In the genomic region with DNA sequence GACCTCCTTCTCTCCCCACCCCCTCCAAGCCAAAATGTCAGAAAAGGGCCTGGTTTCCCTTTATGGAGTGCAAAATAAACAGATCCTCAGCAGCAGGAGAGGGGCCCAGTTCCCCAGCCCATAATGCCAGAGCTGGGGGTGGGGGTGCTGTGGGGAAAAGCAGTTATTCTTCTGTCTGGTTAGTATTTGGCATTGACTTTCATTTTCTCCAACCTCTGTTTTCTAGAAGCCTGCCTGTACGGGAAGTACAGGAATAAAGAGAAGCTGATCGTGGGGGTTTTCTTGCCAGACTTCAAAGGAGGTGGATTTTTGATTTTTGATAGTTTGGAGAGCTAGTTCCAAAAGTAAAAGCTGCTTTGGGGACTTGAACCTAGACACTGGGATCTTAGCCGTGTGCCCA, we compare ENCODE assay signal across 9 cellular contexts. TPM values are rescaled to one million over a fixed set of nuclear protein-coding genes. Genes with fewer than 3 reads are reported as not detected.
DNase-seq lines count a peak whose midpoint lies in the region; ATAC-seq and TF ChIP-seq lines count a peak whose summit lies in the region.
"Had no signal": no experiment of that assay in that cellular context is flagged by ENCODE, and none has a peak within 500 bp of the region (broad histone marks: within the 10 kb centered on the region; RNA-seq: fewer than 3 reads in every experiment).

No MANE protein-coding gene starts in this region.

- H3K4me3 ChIP-seq in suprapubic skin = no peak overlapping the region
- no peak overlapping the region for H3K4me3 ChIP-seq in testis

- DNase-seq in activated CD8-positive, alpha-beta memory T cell treated with anti-CD3 and anti-CD28 coated beads, Interleukin-2, amount 10 ng/mL, durations not matched to agents 7 days and 5 days = peak; percentile 40
- no peak for DNase-seq in activated CD8-positive, alpha-beta memory T cell treated with anti-CD3 and anti-CD28 coated beads, Interleukin-2, amount 50 U/mL, for 4 hours
- DNase-seq in activated CD4-positive, alpha-beta memory T cell treated with anti-CD3 and anti-CD28 coated beads, Interleukin-2, amount 10 ng/mL, durations not matched to agents 7 days and 5 days = no peak
- no peak for DNase-seq in suprapubic skin (ENCODE audit: low spot score in 2 of 2)
- DNase-seq in NCI-H2227 (lab: John Stamatoyannopoulos, UW; ENCODE audit: unreplicated experiment) = no peak
- DNase-seq in testis = no peak
- DNase-seq: NCI-H2171 had no signal

- peaks cover 93% of the 10 kb centered on the region for H3K4me1 Mint-ChIP-seq in activated CD8-positive, alpha-beta memory T cell treated with anti-CD3 and anti-CD28 coated beads, Interleukin-2, amount 10 ng/mL, durations not matched to agents 7 days and 5 days
- H3K4me1 Mint-ChIP-seq in activated CD4-positive, alpha-beta memory T cell treated with anti-CD3 and anti-CD28 coated beads, Interleukin-2, amount 10 ng/mL, durations not matched to agents 7 days and 5 days = peaks cover 98% of the 10 kb centered on the region

- H3K27ac Mint-ChIP-seq in activated CD8-positive, alpha-beta memory T cell treated with anti-CD3 and anti-CD28 coated beads, Interleukin-2, amount 10 ng/mL, durations not matched to agents 7 days and 5 days = peak overlapping the region; percentile 98
- peak overlapping the region; percentile 92 for H3K27ac Mint-ChIP-seq in activated CD4-positive, alpha-beta memory T cell treated with anti-CD3 and anti-CD28 coated beads, Interleukin-2, amount 10 ng/mL, durations not matched to agents 7 days and 5 days

- no peaks in the 10 kb centered on the region for H3K36me3 ChIP-seq in suprapubic skin
- H3K36me3 ChIP-seq in testis (ENCODE audit: low read depth, missing control alignments) = no peaks in the 10 kb centered on the region

- TF ChIP-seq CTCF in suprapubic skin (IDR thresholded peaks at IDR 0.05) = no peak
- TF ChIP-seq CTCF in testis (IDR thresholded peaks at IDR 0.05) = no peak

- no peaks in the 10 kb centered on the region for H3K9me3 Mint-ChIP-seq in activated CD8-positive, alpha-beta memory T cell treated with anti-CD3 and anti-CD28 coated beads, Interleukin-2, amount 10 ng/mL, durations not matched to agents 7 days and 5 days (ENCODE audit: low read depth)
- H3K9me3 Mint-ChIP-seq in activated CD4-positive, alpha-beta memory T cell treated with anti-CD3 and anti-CD28 coated beads, Interleukin-2, amount 10 ng/mL, durations not matched to agents 7 days and 5 days = peaks cover 3% of the 10 kb centered on the region

- intact Hi-C loops in testis (cut with DNase I; ENCODE audit: low total_unique reads) = no loop called here

- H3K4me1 ChIP-seq in suprapubic skin (peaks cover 29% of the 10 kb centered on the region), testis (peaks cover 10% of the 10 kb centered on the region)

- H3K27me3 Mint-ChIP-seq in activated CD8-positive, alpha-beta memory T cell treated with anti-CD3 and anti-CD28 coated beads, Interleukin-2, amount 10 ng/mL, durations not matched to agents 7 days and 5 days = no peaks in the 10 kb centered on the region
- no peaks in the 10 kb centered on the region for H3K27me3 Mint-ChIP-seq in activated CD4-positive, alpha-beta memory T cell treated with anti-CD3 and anti-CD28 coated beads, Interleukin-2, amount 10 ng/mL, durations not matched to agents 7 days and 5 days

- no peak for TF ChIP-seq EP300 in suprapubic skin (IDR thresholded peaks at IDR 0.05)

- peak overlapping the region; percentile 43 for H3K27ac ChIP-seq in layer of hippocampus (ENCODE audit: low read depth, low read length)
- H3K27ac ChIP-seq in suprapubic skin = peak overlapping the region; percentile 53
- peak overlapping the region in 1 of 2 donors; percentile 69 for H3K27ac ChIP-seq in testis

- ATAC-seq in activated CD8-positive, alpha-beta memory T cell treated with anti-CD3 and anti-CD28 coated beads, Interleukin-2, amount 10 ng/mL, durations not matched to agents 7 days and 5 days = no peak
- ATAC-seq in GM19397 (IDR thresholded peaks at IDR 0.05; ENCODE audit: unreplicated experiment) = no peak

- H3K4me3 Mint-ChIP-seq in activated CD8-positive, alpha-beta memory T cell treated with anti-CD3 and anti-CD28 coated beads, Interleukin-2, amount 10 ng/mL, durations not matched to agents 7 days and 5 days = peak overlapping the region; percentile 52
- peak overlapping the region; percentile 57 for H3K4me3 Mint-ChIP-seq in activated CD4-positive, alpha-beta memory T cell treated with anti-CD3 and anti-CD28 coated beads, Interleukin-2, amount 10 ng/mL, durations not matched to agents 7 days and 5 days

- POLR2A ChIA-PET in activated CD4-positive, alpha-beta memory T cell treated with anti-CD3 and anti-CD28 coated beads, Interleukin-2, amount 10 ng/mL, durations not matched to agents 7 days and 5 days (lab: Charles Lee) = interaction anchor here (0.8 to 13.0 kb wide), 12 partner anchors 8 to 243 kb away, joined by 3 to 168 read pairs (median 6); a partner anchor contains a TSS

- no peak for TF ChIP-seq POLR2A in suprapubic skin (IDR thresholded peaks at IDR 0.05)
- TF ChIP-seq POLR2A in testis (IDR thresholded peaks at IDR 0.05) = no peak

- 28% methylated on average over 3 of the region's 3 CpGs for WGBS in suprapubic skin
- WGBS in testis, 2 donors = 56 to 61% methylated on average over 3 of the region's 3 CpGs

- H3K36me3 Mint-ChIP-seq in activated CD8-positive, alpha-beta memory T cell treated with anti-CD3 and anti-CD28 coated beads, Interleukin-2, amount 10 ng/mL, durations not matched to agents 7 days and 5 days = peaks cover 32% of the 10 kb centered on the region
- H3K36me3 Mint-ChIP-seq in activated CD4-positive, alpha-beta memory T cell treated with anti-CD3 and anti-CD28 coated beads, Interleukin-2, amount 10 ng/mL, durations not matched to agents 7 days and 5 days (ENCODE audit: low read depth) = peaks cover 58% of the 10 kb centered on the region

- CTCF ChIA-PET in activated CD8-positive, alpha-beta memory T cell treated with anti-CD3 and anti-CD28 coated beads, Interleukin-2, amount 10 ng/mL, durations not matched to agents 7 days and 5 days (lab: Charles Lee) = interaction anchor here (1.0 to 8.7 kb wide), 4 partner anchors 10 to 41 kb away, joined by 3 to 52 read pairs (median 4); no protein-coding TSS in a partner anchor
- CTCF ChIA-PET in activated CD4-positive, alpha-beta memory T cell treated with anti-CD3 and anti-CD28 coated beads, Interleukin-2, amount 10 ng/mL, durations not matched to agents 7 days and 5 days (lab: Charles Lee) = interaction anchor here (1.0 to 1.6 kb wide), 4 partner anchors 11 to 559 kb away, joined by 3 to 6 read pairs (median 4); no protein-coding TSS in a partner anchor

- H3K27me3 ChIP-seq in layer of hippocampus (ENCODE audit: control insufficient read depth, insufficient read depth, low read length) = no peaks in the 10 kb centered on the region
- no peaks in the 10 kb centered on the region for H3K27me3 ChIP-seq in suprapubic skin
- no peaks in the 10 kb centered on the region for H3K27me3 ChIP-seq in testis

- H3K9me3 ChIP-seq in suprapubic skin (no peaks in the 10 kb centered on the region), testis (no peaks in the 10 kb centered on the region)

RNA-seq across cellular contexts. Expression of a gene that starts 22.4 kb away (rescaled TPM):
- total RNA-seq in activated CD8-positive, alpha-beta memory T cell treated with anti-CD3 and anti-CD28 coated beads, Interleukin-2, amount 10 ng/mL, durations not matched to agents 7 days and 5 days = 100 to 1,000 TPM in 1 of 2 experiments, 10 to 100 TPM in 1; 85.0 to 105 TPM
- total RNA-seq in activated CD4-positive, alpha-beta memory T cell treated with anti-CD3 and anti-CD28 coated beads, Interleukin-2, amount 10 ng/mL, durations not matched to agents 7 days and 5 days = 100 to 1,000 TPM; 133 to 139 TPM
- total RNA-seq in suprapubic skin = 10 to 100 TPM in 3 of 4 donors, 1 to 10 TPM in 1; 6.1 to 21.2 (median 15.2) TPM
- 10 to 100 TPM; 13.3 to 16.7 TPM for total RNA-seq in testis
- 8.7 TPM for polyA plus RNA-seq in testis (ENCODE audit: insufficient read depth, low read depth, low replicate concordance)
